Comparison of ENCODE assay signal across 25 cellular contexts in the genomic region with DNA sequence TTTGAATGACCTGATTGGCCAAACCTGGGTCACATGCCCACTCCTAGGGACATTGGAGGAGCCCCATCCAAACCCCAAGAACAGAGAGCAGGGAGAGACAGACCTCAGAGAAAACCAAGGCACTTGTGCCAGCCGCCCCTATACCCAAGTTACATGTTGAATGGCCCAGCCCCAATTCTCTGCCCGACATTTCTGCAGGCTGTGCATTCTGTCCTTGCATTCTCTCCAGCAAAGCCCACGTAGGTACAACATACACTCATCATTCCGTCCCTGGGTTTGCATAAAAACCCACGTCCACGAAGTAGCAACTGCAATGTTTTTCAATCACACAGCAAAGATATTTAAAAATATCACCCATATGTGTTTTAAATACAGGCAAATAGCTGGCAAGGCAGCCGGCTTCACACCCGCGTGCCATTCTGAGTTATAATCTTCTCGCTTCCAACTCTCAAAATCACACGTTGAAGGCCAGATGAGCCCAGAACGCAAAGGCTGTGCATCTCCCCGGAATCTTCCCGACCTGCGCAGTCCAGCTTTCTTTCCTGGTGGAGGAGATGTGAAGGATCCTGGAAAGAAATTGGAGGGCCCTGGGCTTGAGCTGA. TPM values are rescaled to one million over a fixed set of nuclear protein-coding genes. Genes with fewer than 3 reads are reported as not detected.
"Had no signal": no experiment of that assay in that cellular context is flagged by ENCODE, and none has a peak within 500 bp of the region (broad histone marks: within the 10 kb centered on the region; RNA-seq: fewer than 3 reads in every experiment).

No MANE protein-coding gene starts in this region.

- H3K9me3 ChIP-seq: MG63, SK-N-SH had no signal

- DNase-seq: IMR-90, Karpas-422, KG1, MG63, NCI-H1092, NCI-H1105 treated with DMSO at 0.1 percent for 48 hours, NCI-H1417 treated with DMSO at 0.1 percent for 48 hours, NCI-H146, NCI-H1694 treated with DMSO at 0.1 percent for 48 hours, NCI-H1930, NCI-H2081, NCI-H2107, NCI-H226, NCI-H446, NCI-H510A, NCI-H524 treated with DMSO at 0.1 percent for 48 hours, NCI-H69, NCI-H774, PC-3, SHP77, SK-N-SH had no signal

- ATAC-seq: HepG2, Panc1, PC-3 had no signal

RNA-seq across cellular contexts. Expression of gene CUX2, which starts 21.9 kb away (rescaled TPM):
- total RNA-seq: HepG2, HT1080, IMR-90, PC-3, SK-MEL-5 had no signal
